ENCODE assay signal across 32 cellular contexts in the genomic region with DNA sequence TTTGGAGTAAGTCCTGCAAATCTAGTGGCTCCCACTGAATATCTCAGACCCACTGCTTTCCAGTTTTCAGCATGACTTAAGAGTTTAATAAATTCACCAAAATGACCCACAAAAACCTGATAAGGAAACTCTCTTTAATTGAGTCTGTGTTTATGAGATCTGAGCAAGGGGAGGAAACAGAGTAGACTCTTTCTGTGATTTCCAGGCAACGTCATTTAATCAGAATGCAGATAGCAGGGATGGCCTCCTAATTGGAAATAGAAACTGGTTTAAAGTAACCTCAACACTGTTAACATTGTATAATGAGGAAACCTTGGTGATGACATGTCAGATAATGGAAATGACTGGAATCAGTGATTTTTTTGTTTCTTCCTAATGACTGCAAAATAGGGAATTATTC.
"Had no signal": no experiment of that assay in that cellular context is flagged by ENCODE, and none has a peak within 500 bp of the region (broad histone marks: within the 10 kb centered on the region; RNA-seq: fewer than 3 reads in every experiment).

No MANE protein-coding gene starts in this region.

- H3K36me3 Mint-ChIP-seq: activated naive CD8-positive, alpha-beta T cell treated with anti-CD3 and anti-CD28 coated beads for 36 hours had no signal

- H3K4me1 Mint-ChIP-seq: activated CD4-positive, alpha-beta T cell treated with anti-CD3 and anti-CD28 coated beads, Interleukin-2, amount 10 ng/mL, durations not matched to agents 24 days and 14 days; activated naive CD8-positive, alpha-beta T cell treated with anti-CD3 and anti-CD28 coated beads for 36 hours; activated T-helper 17 cell treated with anti-CD3 and anti-CD28 coated beads, Interleukin-2, amount 50 U/mL, for 72 hours had no signal

- H3K27me3 ChIP-seq: body of pancreas, SJSA1 had no signal

- H3K4me3 Mint-ChIP-seq: activated CD4-positive, alpha-beta T cell treated with anti-CD3 and anti-CD28 coated beads, Interleukin-2, amount 10 ng/mL, durations not matched to agents 24 days and 14 days; activated CD8-positive, alpha-beta T cell treated with anti-CD3 and anti-CD28 coated beads for 36 hours; activated naive CD8-positive, alpha-beta T cell treated with anti-CD3 and anti-CD28 coated beads for 36 hours; activated T-cell treated with anti-CD3 and anti-CD28 coated beads, Interleukin-2, amount 50 U/mL, for 72 hours; activated T-helper 17 cell treated with anti-CD3 and anti-CD28 coated beads, Interleukin-2, amount 50 U/mL, for 72 hours had no signal

- H3K9me3 Mint-ChIP-seq: activated CD4-positive, alpha-beta T cell treated with anti-CD3 and anti-CD28 coated beads, Interleukin-2, amount 10 ng/mL, durations not matched to agents 24 days and 14 days had no signal

- H2AFZ ChIP-seq: PC-9 had no signal

- H3K4me2 ChIP-seq: PC-9 had no signal

- H3K27ac Mint-ChIP-seq: activated CD4-positive, alpha-beta T cell treated with anti-CD3 and anti-CD28 coated beads, Interleukin-2, amount 10 ng/mL, durations not matched to agents 24 days and 14 days; activated CD8-positive, alpha-beta T cell treated with anti-CD3 and anti-CD28 coated beads for 36 hours; activated naive CD8-positive, alpha-beta T cell treated with anti-CD3 and anti-CD28 coated beads for 36 hours; activated T-helper 17 cell treated with anti-CD3 and anti-CD28 coated beads, Interleukin-2, amount 50 U/mL, for 72 hours had no signal

- DNase-seq: activated CD4-positive, alpha-beta T cell treated with anti-CD3 and anti-CD28 coated beads, Interleukin-2, amount 10 ng/mL, durations not matched to agents 24 days and 14 days; activated CD4-positive, alpha-beta T cell treated with anti-CD3 and anti-CD28 coated beads, Interleukin-2, amount 50 U/mL, for 4 hours; activated CD8-positive, alpha-beta T cell treated with anti-CD3 and anti-CD28 coated beads for 36 hours; activated effector memory CD4-positive, alpha-beta T cell treated with anti-CD3 and anti-CD28 coated beads, Interleukin-2, amount 50 U/mL, for 16 hours; activated naive CD4-positive, alpha-beta T cell; activated naive CD4-positive, alpha-beta T cell treated with anti-CD3 and anti-CD28 coated beads, Interleukin-2, amount 50 U/mL, for 16 hours; activated naive CD8-positive, alpha-beta T cell treated with anti-CD3 and anti-CD28 coated beads for 36 hours; activated T-cell treated with anti-CD3 and anti-CD28 coated beads, Interleukin-2, amount 50 U/mL, for 1 hour; activated T-cell treated with anti-CD3 and anti-CD28 coated beads, Interleukin-2, amount 50 U/mL, for 72 hours; amniotic stem cell; aorta; body of pancreas; caudate nucleus; cerebellar nuclear complex; MG63; NCI-H1048; NCI-H1105 treated with DMSO at 0.1 percent for 48 hours; NCI-H1436 treated with DMSO at 0.1 percent for 48 hours; NCI-H187; NCI-H2029 treated with DMSO at 0.1 percent for 48 hours; NCI-H2107; NCI-H2171; NCI-H510A; NCI-H526; NCI-H774; PC-9; SHP77; T1000 had no signal

- H3K36me3 ChIP-seq: MG63, SJSA1 had no signal

- ATAC-seq: activated CD8-positive, alpha-beta T cell treated with anti-CD3 and anti-CD28 coated beads for 36 hours; activated T-cell treated with anti-CD3 and anti-CD28 coated beads, Interleukin-2, amount 50 U/mL, for 72 hours; activated T-helper 17 cell treated with anti-CD3 and anti-CD28 coated beads, Interleukin-2, amount 50 U/mL, for 72 hours; body of pancreas; K562 had no signal

- H3K9me3 ChIP-seq: body of pancreas, MG63, SJSA1 had no signal

- H3K27ac ChIP-seq: body of pancreas, PC-9, SJSA1 had no signal

- H3K4me1 ChIP-seq: body of pancreas, SJSA1 had no signal

- FAIRE-seq: bronchial epithelial cell, K562 had no signal

- H3K27me3 Mint-ChIP-seq: activated CD4-positive, alpha-beta T cell treated with anti-CD3 and anti-CD28 coated beads, Interleukin-2, amount 10 ng/mL, durations not matched to agents 24 days and 14 days; activated CD8-positive, alpha-beta T cell treated with anti-CD3 and anti-CD28 coated beads for 36 hours; activated naive CD8-positive, alpha-beta T cell treated with anti-CD3 and anti-CD28 coated beads for 36 hours; activated T-helper 17 cell treated with anti-CD3 and anti-CD28 coated beads, Interleukin-2, amount 50 U/mL, for 72 hours had no signal

- H3K4me3 ChIP-seq: body of pancreas, K562, MG63, PC-9, SJSA1 had no signal
